In genomic region chr19:17075860-17076538, GRCh38 we compare ENCODE assay signal across 8 cellular contexts. TPM values are rescaled to one million over a fixed set of nuclear protein-coding genes. Genes with fewer than 3 reads are reported as not detected.
DNase-seq lines count a peak whose midpoint lies in the region; ATAC-seq lines count a peak whose summit lies in the region.

No MANE protein-coding gene starts in this region.

- peak overlapping the region; percentile 93 for H3K4me3 ChIP-seq in Karpas-422 (ENCODE audit: low read length)

- peaks cover 54% of the 10 kb centered on the region for H3K4me1 ChIP-seq in Karpas-422 (ENCODE audit: low read length)

- ATAC-seq in GM18907 (IDR thresholded peaks at IDR 0.05; ENCODE audit: unreplicated experiment) (no peak), GM21529 (IDR thresholded peaks at IDR 0.05; ENCODE audit: unreplicated experiment) (no peak)

- H3K9ac ChIP-seq in Karpas-422 (ENCODE audit: low read length) = peak overlapping the region; percentile 99

- H3K36me3 ChIP-seq in Karpas-422 (ENCODE audit: insufficient read depth, low read length) = peaks cover 31% of the 10 kb centered on the region

- H3K27ac ChIP-seq in Karpas-422 (ENCODE audit: low read length) = peak overlapping the region; percentile 77

- DNase-seq in COLO668 (lab: John Stamatoyannopoulos, UW; ENCODE audit: unreplicated experiment) = peak; percentile 18
- DNase-seq in Karpas-422 = peak; percentile 77
- peak; percentile 51 for DNase-seq in activated CD4-positive, alpha-beta T cell treated with anti-CD3 and anti-CD28 coated beads for 48 hours
- peak; percentile 39 for DNase-seq in effector CD4-positive, alpha-beta T cell
- DNase-seq in mucosa of gallbladder (ENCODE audit: low spot score) = peak; percentile 31
- peak; percentile 17 to 65 (median 43) for DNase-seq in stimulated activated naive CD4-positive, alpha-beta T cell (lab: John Stamatoyannopoulos, UW)

- H2AFZ ChIP-seq in Karpas-422 (ENCODE audit: low read length) = no peak overlapping the region

- no peaks in the 10 kb centered on the region for H3K27me3 ChIP-seq in Karpas-422 (ENCODE audit: low read length)

- H3K9me3 ChIP-seq in Karpas-422 (ENCODE audit: low read length) = no peaks in the 10 kb centered on the region

- H3K4me2 ChIP-seq in Karpas-422 (ENCODE audit: low read depth, low read length, poor library complexity, severe bottlenecking) = peak overlapping the region; percentile 81

- H3K79me2 ChIP-seq in Karpas-422 (ENCODE audit: low read length) = peaks cover 91% of the 10 kb centered on the region

- no peaks in the 10 kb centered on the region for H3K9me2 ChIP-seq in Karpas-422 (replicated peaks; ENCODE audit: insufficient read depth, low read length)

- peaks cover 62% of the 10 kb centered on the region for H4K20me1 ChIP-seq in Karpas-422 (ENCODE audit: insufficient read depth, low read depth, low read length)

RNA-seq across cellular contexts. Expression of gene MYO9B, which starts 0.4 kb away (rescaled TPM):
- 80.1 and 114 TPM in 2 replicates for total RNA-seq in Karpas-422 (2014; rRNA removed; shearing (Covaris generic); ENCODE audit: low replicate concordance)
- 75.0 TPM for total RNA-seq in mucosa of gallbladder

RNA-seq across cellular contexts. Expression of gene HAUS8, which starts 0.7 kb away (rescaled TPM):
- 17.6 and 20.4 TPM in 2 replicates for total RNA-seq in Karpas-422 (2014; rRNA removed; shearing (Covaris generic); ENCODE audit: low replicate concordance)
- 10.8 TPM for total RNA-seq in mucosa of gallbladder

RNA-seq across cellular contexts. Expression of gene CPAMD8, which starts 49.4 kb away (rescaled TPM):
- not detected in 2 replicates for total RNA-seq in Karpas-422 (2014; rRNA removed; shearing (Covaris generic); ENCODE audit: low replicate concordance)
- 2.9 TPM for total RNA-seq in mucosa of gallbladder

Comparison
In these comparisons a context has a peak if more than half of its experiments do, and no peak if none do; other contexts are left out.
1. DNase-seq: peak in every context shown above with its lines; median percentile 77 in Karpas-422; 51 in activated CD4-positive, alpha-beta T cell treated with anti-CD3 and anti-CD28 coated beads for 48 hours; 43 in stimulated activated naive CD4-positive, alpha-beta T cell; 39 in effector CD4-positive, alpha-beta T cell; 31 in mucosa of gallbladder; 18 in COLO668.